Comparison of ENCODE assay signal across 8 cellular contexts in genomic region chr11:2402106-2402505, GRCh38. TPM values are rescaled to one million over a fixed set of nuclear protein-coding genes. Genes with fewer than 3 reads are reported as not detected.
DNase-seq lines count a peak whose midpoint lies in the region; ATAC-seq and TF ChIP-seq lines count a peak whose summit lies in the region.
"Had no signal": no experiment of that assay in that cellular context is flagged by ENCODE, and none has a peak within 500 bp of the region (broad histone marks: within the 10 kb centered on the region; RNA-seq: fewer than 3 reads in every experiment).

No MANE protein-coding gene starts in this region.

- no peak overlapping the region for H3K14ac ChIP-seq in trophoblast cell (ENCODE audit: low read length)

- no peak overlapping the region for H3K23ac ChIP-seq in trophoblast cell (ENCODE audit: low read length)

- H4K20me1 ChIP-seq in GM23338 (replicated peaks; ENCODE audit: insufficient read depth) (no peaks in the 10 kb centered on the region), OCI-LY7 (ENCODE audit: insufficient read depth, low read length) (no peaks in the 10 kb centered on the region)

- H3K4ac ChIP-seq in trophoblast cell (ENCODE audit: low read depth, low read length), result no peak overlapping the region

- no peak overlapping the region for H4K12ac ChIP-seq in trophoblast cell (ENCODE audit: low read depth, low read length)

- H2BK12ac ChIP-seq in trophoblast cell (ENCODE audit: low read length), result no peak overlapping the region

- no peak overlapping the region for H3K18ac ChIP-seq in trophoblast cell (ENCODE audit: low read length)

- no peak overlapping the region for H4K8ac ChIP-seq in trophoblast cell (ENCODE audit: low read depth, low read length)

- H3K27ac Mint-ChIP-seq in GM23338, result no peak overlapping the region

- no peak for TF ChIP-seq CTCF in GM23338 (conservative IDR thresholded peaks at IDR 0.05; ENCODE audit: low read depth in 2 of 2)
- TF ChIP-seq CTCF in OCI-LY7 (conservative IDR thresholded peaks at IDR 0.05; ENCODE audit: low read length), result no peak
- no peak for TF ChIP-seq CTCF in dorsolateral prefrontal cortex (IDR thresholded peaks at IDR 0.05 in 54 of 56, conservative IDR thresholded peaks at IDR 0.05 in 2 of 56; ENCODE audit: low read depth in 1 of 56, partially characterized antibody in 56 of 56)

- WGBS in trophoblast cell (ENCODE audit: extremely low coverage, insufficient coverage, insufficient read length), result no CpG with 5 or more reads among the region's 13 CpGs

- H3K9me3 Mint-ChIP-seq in GM23338, result no peaks in the 10 kb centered on the region

- H3K27me3 Mint-ChIP-seq in GM23338 (ENCODE audit: insufficient read depth, low read depth, poor library complexity), result peaks cover 17% of the 10 kb centered on the region

- peaks cover 3% of the 10 kb centered on the region; the same call in 2 of the 3 replicates for H3K4me1 Mint-ChIP-seq in GM23338

- H3K4me3 Mint-ChIP-seq in GM23338, result peak overlapping the region; percentile 89

- CTCF ChIA-PET in OCI-LY7 (lab: Charles Lee; ENCODE audit: unreplicated experiment), result no interaction called here

- H3K9ac ChIP-seq in trophoblast cell (ENCODE audit: low read length), result no peak overlapping the region

- H3K27me3 ChIP-seq in GM23338 (ENCODE audit: insufficient read depth) (no peaks in the 10 kb centered on the region), dorsolateral prefrontal cortex (no peaks in the 10 kb centered on the region), trophoblast cell (ENCODE audit: insufficient read depth, low read length) (no peaks in the 10 kb centered on the region)

- H3K9me3 ChIP-seq in OCI-LY7 (ENCODE audit: low read length) (no peaks in the 10 kb centered on the region), trophoblast cell (ENCODE audit: insufficient read depth, low read depth, low read length) (no peaks in the 10 kb centered on the region)

- POLR2A ChIA-PET in OCI-LY7 (lab: Charles Lee), result interaction anchor here (2.8 kb wide), 1 partner anchor 15 kb away, joined by 13 read pairs; no protein-coding TSS in a partner anchor

- DNase-seq in GM23338 (ENCODE audit: low spot score) (no peak), OCI-LY7 (ENCODE audit: low spot score) (no peak), dorsolateral prefrontal cortex (no peak), trophoblast cell (no peak), NCI-H2171 treated with DMSO at 0.1 percent for 48 hours (lab: John Stamatoyannopoulos, UW) (no peak), KG1 (lab: John Stamatoyannopoulos, UW) (no peak)
- DNase-seq: NCI-H446 treated with DMSO at 0.1 percent for 48 hours had no signal

- H2AFZ ChIP-seq in GM23338, result no peak overlapping the region
- H2AFZ ChIP-seq in OCI-LY7 (ENCODE audit: low read length), result no peak overlapping the region
- no peak overlapping the region for H2AFZ ChIP-seq in trophoblast cell (ENCODE audit: insufficient read depth, low read length, poor library complexity)

- H3K79me2 ChIP-seq in GM23338 (replicated peaks; ENCODE audit: insufficient read depth) (peaks cover 12% of the 10 kb centered on the region), OCI-LY7 (ENCODE audit: insufficient read depth, low read depth, low read length) (peaks cover 16% of the 10 kb centered on the region), trophoblast cell (ENCODE audit: control insufficient read depth, insufficient read depth, low read length, poor library complexity) (peaks cover 10% of the 10 kb centered on the region)

- H3K36me3 Mint-ChIP-seq in GM23338 (ENCODE audit: low read depth), result peaks cover 14% of the 10 kb centered on the region; the same call in 2 of the 3 replicates

- H3K4me2 ChIP-seq in GM23338, result peak overlapping the region; percentile 95
- peak overlapping the region; percentile 98 for H3K4me2 ChIP-seq in OCI-LY7 (ENCODE audit: low read length)
- H3K4me2 ChIP-seq in trophoblast cell (ENCODE audit: low read length), result peak overlapping the region; percentile 94

- no peak overlapping the region for H4K91ac ChIP-seq in trophoblast cell (ENCODE audit: low read depth, low read length)

- intact Hi-C loops in OCI-LY7 (cut with micrococcal nuclease; ENCODE audit: unreplicated experiment) (loop anchor here (5.0 kb wide), 1 partner anchor 205 kb away; no protein-coding TSS in a partner anchor), dorsolateral prefrontal cortex (cut with DNase I) (loop anchor here in 1 of 2 donors (5.0 kb wide), 1 partner anchor 95 kb away; no protein-coding TSS in a partner anchor)

- H3K27ac ChIP-seq in GM23338 (ENCODE audit: low read depth), result no peak overlapping the region
- no peak overlapping the region for H3K27ac ChIP-seq in OCI-LY7 (ENCODE audit: low read depth, low read length, poor library complexity, severe bottlenecking)
- no peak overlapping the region for H3K27ac ChIP-seq in dorsolateral prefrontal cortex
- H3K27ac ChIP-seq in trophoblast cell (ENCODE audit: low read depth, low read length), result no peak overlapping the region

- H3K36me3 ChIP-seq in GM23338 (ENCODE audit: insufficient read depth) (no peaks in the 10 kb centered on the region; the same call in 1 of the 2 replicates), OCI-LY7 (ENCODE audit: insufficient read depth, low read length) (peaks cover 55% of the 10 kb centered on the region), trophoblast cell (ENCODE audit: control insufficient read depth in 1 of 2, insufficient read depth in 2 of 2, low read length in 2 of 2) (peaks cover 26 to 30% of the 10 kb centered on the region in 2 experiments)

- no peak overlapping the region for H2BK120ac ChIP-seq in trophoblast cell (ENCODE audit: insufficient read depth, low read length, poor library complexity)

- no TSS peak for BruUV-seq in OCI-LY7 (replicated peaks; lab: Mats Ljungman, UMichigan)

- H2AK5ac ChIP-seq in trophoblast cell (ENCODE audit: low read length), result no peak overlapping the region

- peaks cover 6% of the 10 kb centered on the region; the same call in 1 of the 2 replicates for H3K4me1 ChIP-seq in GM23338 (ENCODE audit: insufficient read depth)
- peaks cover 23% of the 10 kb centered on the region for H3K4me1 ChIP-seq in OCI-LY7 (ENCODE audit: insufficient read depth, low read length, poor library complexity, severe bottlenecking)
- H3K4me1 ChIP-seq in trophoblast cell (ENCODE audit: control insufficient read depth in 1 of 2, insufficient read depth in 2 of 2, low read length in 2 of 2), result peaks cover 12 to 16% of the 10 kb centered on the region in 2 experiments

- H3K9me2 ChIP-seq in GM23338 (ENCODE audit: insufficient read depth), result no peaks in the 10 kb centered on the region
- no peaks in the 10 kb centered on the region for H3K9me2 ChIP-seq in OCI-LY7 (ENCODE audit: insufficient read depth, low read length)

- H2BK5ac ChIP-seq in trophoblast cell (ENCODE audit: low read depth, low read length, poor library complexity), result no peak overlapping the region

- H3K79me1 ChIP-seq in trophoblast cell (ENCODE audit: low read length), result peaks cover 11% of the 10 kb centered on the region

- peak overlapping the region; percentile 96; the same call in 1 of the 2 replicates for H3K4me3 ChIP-seq in GM23338
- peak overlapping the region; percentile 99 for H3K4me3 ChIP-seq in OCI-LY7 (ENCODE audit: low read depth, low read length, poor library complexity, severe bottlenecking)
- peak overlapping the region in 38 of 59 donors; percentile 13 to 100 (median 99) for H3K4me3 ChIP-seq in dorsolateral prefrontal cortex
- H3K4me3 ChIP-seq in trophoblast cell (ENCODE audit: low read depth, low read length), result no peak overlapping the region

- H3F3A ChIP-seq in GM23338 (replicated peaks; ENCODE audit: low read depth), result no peaks in the 10 kb centered on the region

- ATAC-seq in GM23338, result no peak
- ATAC-seq in GM21367 (IDR thresholded peaks at IDR 0.05; ENCODE audit: unreplicated experiment), result no peak

TF ChIP-seq in GM23338, 12 proteins besides CTCF, POLR2A, EP300 and RAD21 (continues in another document):
- TF ChIP-seq NANOG (IDR thresholded peaks at IDR 0.05; ENCODE audit: borderline replicate concordance), result no peak

RNA-seq across cellular contexts. Expression of gene TSSC4, which starts 1.6 kb away (rescaled TPM):
- total RNA-seq in GM23338 (2014; rRNA removed; shearing (Covaris generic)), result 27.7 and 44.3 TPM in 2 replicates
- polyA plus RNA-seq in GM23338 (2016; fragmentation: Nextera tagmentation; extraction: Ambion mirVana), result 27.5 and 31.3 TPM in 2 replicates
- total RNA-seq in OCI-LY7 (2014; rRNA removed; shearing (Covaris generic)), result 40.4 and 43.5 TPM in 2 replicates
- total RNA-seq in OCI-LY7 (2022), result 41.3 and 50.9 TPM in 2 replicates
- 10 to 100 TPM; 23.7 to 48.6 (median 34.3) TPM for total RNA-seq in dorsolateral prefrontal cortex
- polyA plus RNA-seq in trophoblast cell (2013), result 87.7 and 88.6 TPM in 2 replicates

RNA-seq across cellular contexts. Expression of gene CD81, which starts 25.0 kb away (rescaled TPM):
- 290 and 346 TPM in 2 replicates for total RNA-seq in GM23338 (2014; rRNA removed; shearing (Covaris generic))
- polyA plus RNA-seq in GM23338 (2016; fragmentation: Nextera tagmentation; extraction: Ambion mirVana), result 88.6 and 95.5 TPM in 2 replicates
- 233 and 290 TPM in 2 replicates for total RNA-seq in OCI-LY7 (2014; rRNA removed; shearing (Covaris generic))
- total RNA-seq in OCI-LY7 (2022) (343 and 404 TPM in 2 replicates), dorsolateral prefrontal cortex (100 to 1,000 TPM; 342 to 666 (median 436) TPM)
- 242 and 246 TPM in 2 replicates for polyA plus RNA-seq in trophoblast cell (2013)

RNA-seq across cellular contexts. Expression of gene TRPM5, which starts 42.2 kb away (rescaled TPM):
- not detected in 2 replicates for total RNA-seq in GM23338 (2014; rRNA removed; shearing (Covaris generic))
- polyA plus RNA-seq in GM23338 (2016; fragmentation: Nextera tagmentation; extraction: Ambion mirVana), result not detected in 2 replicates
- total RNA-seq in OCI-LY7 (2014; rRNA removed; shearing (Covaris generic)), result not detected in 2 replicates
- total RNA-seq in OCI-LY7 (2022) (not detected in 2 replicates), dorsolateral prefrontal cortex (under 1 TPM in 11 of 120 experiments, not detected in 109; 0.10 to 0.21 (median 0.17) TPM)
- 0.03 and 0.04 TPM in 2 replicates for polyA plus RNA-seq in trophoblast cell (2013)

RNA-seq across cellular contexts. Expression of gene KCNQ1, which starts 42.7 kb away (rescaled TPM):
- total RNA-seq in GM23338 (2014; rRNA removed; shearing (Covaris generic)), result 0.87 and 1.2 TPM in 2 replicates
- polyA plus RNA-seq in GM23338 (2016; fragmentation: Nextera tagmentation; extraction: Ambion mirVana), result 0.45 and 1.1 TPM in 2 replicates
- total RNA-seq in OCI-LY7 (2014; rRNA removed; shearing (Covaris generic)), result 0.22 and 0.72 TPM in 2 replicates
- 1.3 and 1.8 TPM in 2 replicates for total RNA-seq in OCI-LY7 (2022)
- total RNA-seq in dorsolateral prefrontal cortex, result 1 to 10 TPM in 111 of 120 experiments, under 1 TPM in 9; 0.39 to 6.7 (median 2.1) TPM
- polyA plus RNA-seq in trophoblast cell (2013), result 0.53 and 0.64 TPM in 2 replicates
